In the genomic region with DNA sequence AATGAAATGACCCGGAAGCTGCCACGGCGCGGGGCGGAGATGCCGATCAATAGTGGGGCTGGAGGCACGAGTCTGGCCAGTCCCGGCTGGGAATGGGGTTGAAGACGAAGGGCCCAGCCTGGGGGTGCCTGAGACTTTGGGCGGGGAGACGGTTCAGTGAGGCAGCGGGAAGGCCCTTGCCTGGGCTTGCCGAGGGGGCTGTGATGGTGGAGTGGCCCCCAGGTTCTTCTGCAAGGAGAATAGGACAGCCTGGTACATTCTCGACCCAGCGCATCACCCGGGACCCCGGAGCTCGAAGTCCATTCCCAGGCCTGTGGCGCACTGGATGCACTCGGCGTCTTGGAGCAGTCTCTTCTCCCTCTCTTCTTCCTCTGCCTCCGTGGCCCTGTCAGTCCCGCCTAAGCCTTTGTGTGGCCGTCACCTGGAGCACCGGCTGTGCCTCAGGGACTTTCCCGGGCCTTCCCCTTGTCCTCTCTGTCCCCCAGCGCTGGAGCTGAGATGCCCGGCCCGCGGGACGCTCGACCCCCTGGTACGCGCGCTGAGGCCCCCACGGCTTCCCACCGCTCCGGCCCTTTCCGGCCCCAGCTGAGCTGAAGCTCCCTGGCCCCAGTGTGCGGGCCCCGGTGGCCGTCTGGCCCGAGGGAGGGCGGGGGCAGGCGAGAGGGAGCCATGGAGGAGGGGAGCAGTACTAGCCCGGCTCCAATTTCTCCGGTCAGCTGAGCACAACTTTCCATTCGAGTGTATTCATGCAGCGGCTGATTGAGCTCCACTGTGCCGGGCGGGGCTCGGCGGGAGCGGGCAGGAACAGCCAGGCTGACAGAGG, we compare ENCODE assay signal across 10 cellular contexts. TPM values are rescaled to one million over a fixed set of nuclear protein-coding genes. Genes with fewer than 3 reads are reported as not detected.
A peak's percentile ranks its signal among the peaks of the same experiment; 100 is the strongest.
DNase-seq lines count a peak whose midpoint lies in the region; ATAC-seq and TF ChIP-seq lines count a peak whose summit lies in the region.
"Had no signal": no experiment of that assay in that cellular context is flagged by ENCODE, and none has a peak within 500 bp of the region (broad histone marks: within the 10 kb centered on the region; RNA-seq: fewer than 3 reads in every experiment).

No MANE protein-coding gene starts in this region.

- DNase-seq in SK-N-SH = peak; percentile 57
- DNase-seq in cardiac fibroblast (ENCODE audit: low read depth in 2 of 2) = peak; percentile 50 to 65
- peak; percentile 75 for DNase-seq in left kidney (ENCODE audit: low read depth, low spot score)
- DNase-seq in suprapubic skin (ENCODE audit: low spot score in 2 of 2) = no peak
- DNase-seq in PC-9 = no peak
- no peak for DNase-seq in activated T-cell treated with anti-CD3 and anti-CD28 coated beads for 4 hours
- DNase-seq: Kasumi-1, natural killer cell had no signal

- ATAC-seq in SK-N-SH treated with all-trans-retinoic acid at 6 μM for 48 hours (no peak), HG02885 (IDR thresholded peaks at IDR 0.05; ENCODE audit: poor library complexity, unreplicated experiment) (no peak)
- ATAC-seq: natural killer cell had no signal

- H3K9me3 ChIP-seq in SK-N-SH (no peaks in the 10 kb centered on the region), suprapubic skin (no peaks in the 10 kb centered on the region), PC-9 (ENCODE audit: insufficient read depth, low read depth) (no peaks in the 10 kb centered on the region)

- H3F3A ChIP-seq in SK-N-SH (replicated peaks; ENCODE audit: insufficient read depth) = no peaks in the 10 kb centered on the region
- no peaks in the 10 kb centered on the region; the same call in 1 of the 2 replicates for H3F3A ChIP-seq in PC-9 (ENCODE audit: insufficient read depth, low read depth)

- no peak overlapping the region for H2AFZ ChIP-seq in SK-N-SH (ENCODE audit: low read depth)
- no peak overlapping the region for H2AFZ ChIP-seq in PC-9

- H3K36me3 ChIP-seq in SK-N-SH (replicated peaks in 1 of 2; ENCODE audit: control insufficient read depth in 1 of 2, insufficient read depth in 2 of 2, low read length in 1 of 2) (peaks cover 0 to 2% of the 10 kb centered on the region in 2 experiments), suprapubic skin (no peaks in the 10 kb centered on the region), PC-9 (ENCODE audit: low read depth) (no peaks in the 10 kb centered on the region)

- H3K4me2 ChIP-seq in SK-N-SH = no peak overlapping the region
- H3K4me2 ChIP-seq in PC-9 = no peak overlapping the region

- peak overlapping the region in 1 of 2 experiments; percentile 17; a peak in 1 of 4 replicates for H3K27ac ChIP-seq in SK-N-SH (ENCODE audit: low read depth in 2 of 2, low read length in 1 of 2)
- no peak overlapping the region for H3K27ac ChIP-seq in suprapubic skin
- H3K27ac ChIP-seq in PC-9 = no peak overlapping the region

- H3K4me3 ChIP-seq in SK-N-SH (ENCODE audit: low read depth in 2 of 2, low read length in 1 of 2) (no peak overlapping the region), cardiac fibroblast (replicated peaks in 1 of 2; ENCODE audit: low read depth in 2 of 2, low read length in 2 of 2) (no peak overlapping the region), suprapubic skin (peak overlapping the region; percentile 19), PC-9 (no peak overlapping the region)

- no TSS peak for BruUV-seq in PC-9 (replicated peaks; lab: Mats Ljungman, UMichigan)

- H4K20me1 ChIP-seq in SK-N-SH (ENCODE audit: insufficient read depth) (no peaks in the 10 kb centered on the region), PC-9 (ENCODE audit: insufficient read depth) (no peaks in the 10 kb centered on the region)

- H3K9me2 ChIP-seq in SK-N-SH = no peaks in the 10 kb centered on the region
- H3K9me2 ChIP-seq in PC-9 (ENCODE audit: insufficient read depth) = no peaks in the 10 kb centered on the region

- no peak overlapping the region for H3K9ac ChIP-seq in SK-N-SH

- POLR2A ChIA-PET in SK-N-SH (lab: Yijun Ruan, JAX) = interaction anchor here (1.0 to 1.5 kb wide), 2 partner anchors 183 to 250 kb away, joined by 3 read pairs; no protein-coding TSS in a partner anchor
- POLR2A ChIA-PET in PC-9 (lab: Charles Lee; ENCODE audit: unreplicated experiment) = no interaction called here

- H3K27me3 ChIP-seq in SK-N-SH (ENCODE audit: insufficient read depth) (peaks cover 4% of the 10 kb centered on the region), suprapubic skin (peaks cover 96% of the 10 kb centered on the region), PC-9 (ENCODE audit: insufficient read depth, low read depth) (no peaks in the 10 kb centered on the region)

- no peak for TF ChIP-seq POLR2A in suprapubic skin (IDR thresholded peaks at IDR 0.05)

- intact Hi-C loops in PC-9 (cut with micrococcal nuclease; ENCODE audit: unreplicated experiment) = loop anchor here (10.0 kb wide), 3 partner anchors 205 to 1335 kb away; no protein-coding TSS in a partner anchor

- TF ChIP-seq EP300 in SK-N-SH (IDR thresholded peaks at IDR 0.05; ENCODE audit: borderline replicate concordance in 1 of 2, low read depth in 1 of 2, low read length in 1 of 2) (no peak), suprapubic skin (IDR thresholded peaks at IDR 0.05) (no peak)

- CTCF ChIA-PET in SK-N-SH (lab: Yijun Ruan, JAX) (interaction anchor here (0.9 to 20.5 kb wide), 6 partner anchors 8 to 554 kb away, joined by 3 to 581 read pairs (median 4); no protein-coding TSS in a partner anchor), PC-9 (lab: Charles Lee) (interaction anchor here (0.6 to 1.0 kb wide), 2 partner anchors 401 to 473 kb away, joined by 4 read pairs; no protein-coding TSS in a partner anchor)

- 90% methylated on average over 50 of the region's 54 CpGs for WGBS in SK-N-SH (ENCODE audit: low lambda C conversion rate)
- 14% methylated on average over 30 of the region's 54 CpGs for WGBS in suprapubic skin

- H3K4me1 ChIP-seq in SK-N-SH (ENCODE audit: control insufficient read depth in 1 of 2, insufficient read depth in 2 of 2, low read depth in 1 of 2, low read length in 1 of 2) = peaks cover 0 to 34% of the 10 kb centered on the region in 2 experiments; a peak in 1 of 4 replicates
- H3K4me1 ChIP-seq in suprapubic skin = peaks cover 32% of the 10 kb centered on the region
- H3K4me1 ChIP-seq in PC-9 (replicated peaks; ENCODE audit: insufficient read depth) = no peaks in the 10 kb centered on the region

- H3K79me2 ChIP-seq in SK-N-SH (ENCODE audit: insufficient read depth) = no peaks in the 10 kb centered on the region
- no peaks in the 10 kb centered on the region for H3K79me2 ChIP-seq in PC-9 (ENCODE audit: low read depth)

- TF ChIP-seq CTCF in SK-N-SH (IDR thresholded peaks at IDR 0.05) (no peak), cardiac fibroblast (IDR thresholded peaks at IDR 0.05; ENCODE audit: low read depth, low read length) (no peak), suprapubic skin (IDR thresholded peaks at IDR 0.05) (no peak), PC-9 (conservative IDR thresholded peaks at IDR 0.05) (no peak)

- no peak for TF ChIP-seq RAD21 in SK-N-SH (IDR thresholded peaks at IDR 0.05; ENCODE audit: low read length)

TF ChIP-seq in SK-N-SH, 30 proteins besides CTCF, POLR2A, EP300 and RAD21 (continues in another document):
- TF ChIP-seq NFIC (IDR thresholded peaks at IDR 0.05; ENCODE audit: borderline replicate concordance) (no peak), FOSL2 (IDR thresholded peaks at IDR 0.05; ENCODE audit: borderline replicate concordance, low read depth) (no peak), MEF2A (IDR thresholded peaks at IDR 0.05; ENCODE audit: borderline replicate concordance, low read depth) (no peak), FOXM1 (IDR thresholded peaks at IDR 0.05; ENCODE audit: low read depth) (no peak), GABPA (IDR thresholded peaks at IDR 0.05; ENCODE audit: low read depth) (no peak), TEAD4 (IDR thresholded peaks at IDR 0.05; ENCODE audit: borderline replicate concordance, insufficient read depth) (no peak), SIN3A (IDR thresholded peaks at IDR 0.05; ENCODE audit: borderline replicate concordance, low read depth, low read length) (no peak), MXI1 (IDR thresholded peaks at IDR 0.05; ENCODE audit: low read depth, low read length) (no peak), RFX5 (IDR thresholded peaks at IDR 0.05; ENCODE audit: low read length) (no peak), JUND (IDR thresholded peaks at IDR 0.05) (no peak)

TF ChIP-seq in SK-N-SH treated with all-trans-retinoic acid at 6 μM for 48 hours, 23 proteins besides CTCF, POLR2A, EP300 and RAD21:
- TF ChIP-seq TCF4 (CRISPR knock-in tag; IDR thresholded peaks at IDR 0.05; ENCODE audit: borderline replicate concordance) (no peak), ISL1 (CRISPR knock-in tag; IDR thresholded peaks at IDR 0.05) (no peak)

RNA-seq across cellular contexts. Expression of a gene that starts 8.0 kb away (rescaled TPM):
- 0.58 and 0.67 TPM in 2 replicates for polyA plus RNA-seq in SK-N-SH (2012; rRNA removed)
- 0.98 and 2.1 TPM in 2 replicates for polyA plus RNA-seq in SK-N-SH (2012; cell fraction: cytosol; rRNA removed)
- polyA plus RNA-seq in SK-N-SH (2012; cell fraction: nucleus; rRNA removed) = 0.77 and 1.7 TPM in 2 replicates
- total RNA-seq in suprapubic skin (under 1 TPM in 1 of 4 donors, not detected in 3; 0.38 TPM), PC-9 (2021) (1.4 TPM in 2 replicates)

RNA-seq across cellular contexts. Expression of a gene that starts 59.7 kb away (rescaled TPM):
- polyA plus RNA-seq in SK-N-SH (2012; rRNA removed) = 0.45 and 0.76 TPM in 2 replicates
- 0.44 and 0.45 TPM in 2 replicates for polyA plus RNA-seq in SK-N-SH (2012; cell fraction: cytosol; rRNA removed)
- 0.24 and 0.27 TPM in 2 replicates for polyA plus RNA-seq in SK-N-SH (2012; cell fraction: nucleus; rRNA removed)
- total RNA-seq in suprapubic skin = 1 to 10 TPM in 1 of 4 donors, under 1 TPM in 2, not detected in 1; 0.34 to 1.2 (median 0.60) TPM
- 10.2 and 11.9 TPM in 2 replicates for total RNA-seq in PC-9 (2021)
- total RNA-seq: natural killer cell had no signal

Comparison
In these comparisons a context has a peak if more than half of its experiments do, and no peak if none do; other contexts are left out.
1. DNase-seq: peak in SK-N-SH (single experiment), cardiac fibroblast (2 of 2) and left kidney (single experiment); none in suprapubic skin (0 of 2), PC-9 (0 of 2) and activated T-cell treated with anti-CD3 and anti-CD28 coated beads for 4 hours (single experiment).